In genomic region chr4:68572653-68573052, GRCh38 we compare ENCODE assay signal across 26 cellular contexts. TPM values are rescaled to one million over a fixed set of nuclear protein-coding genes. Genes with fewer than 3 reads are reported as not detected.
DNase-seq lines count a peak whose midpoint lies in the region; ATAC-seq, FAIRE-seq and TF ChIP-seq lines count a peak whose summit lies in the region.
"Had no signal": no experiment of that assay in that cellular context is flagged by ENCODE, and none has a peak within 500 bp of the region (broad histone marks: within the 10 kb centered on the region; RNA-seq: fewer than 3 reads in every experiment).

No MANE protein-coding gene starts in this region.

- H3K4me3 Mint-ChIP-seq in activated B cell treated with CpG ODN at 0.5 μM for 24 hours (peak overlapping the region; percentile 37), Caco-2 (ENCODE audit: unreplicated experiment) (no peak overlapping the region)
- H3K4me3 Mint-ChIP-seq: B cell; CD4-positive, alpha-beta T cell; CD8-positive, alpha-beta T cell had no signal

- H3K4me3 ChIP-seq in mucosa of descending colon: no peak overlapping the region
- no peak overlapping the region for H3K4me3 ChIP-seq in Caco-2 (ENCODE audit: low read depth, low read length)
- H3K4me3 ChIP-seq: A549; BLaER1 treated with 17β-estradiol and CSF1 and Interleukin-3, amounts not matched to agents 10 nM and 100 nM; GM12878 had no signal

- CTCF ChIA-PET in activated B cell treated with CpG ODN at 0.5 μM for 24 hours (lab: Charles Lee): no interaction called here
- CTCF ChIA-PET in Caco-2 (lab: Charles Lee): no interaction called here

- peak; percentile 33 for FAIRE-seq in GM18507 (lab: Jason Lieb, UNC)
- FAIRE-seq: A549, G401.6, GM12878, GM12892 had no signal

- BruUV-seq in Caco-2 (replicated peaks; lab: Mats Ljungman, UMichigan): no TSS peak

- no peaks in the 10 kb centered on the region for H3K27me3 ChIP-seq in Caco-2 (replicated peaks; ENCODE audit: control insufficient read depth, insufficient read depth, low read length)
- H3K27me3 ChIP-seq: BLaER1 treated with 17β-estradiol and CSF1 and Interleukin-3, amounts not matched to agents 10 nM and 100 nM had no signal

- intact Hi-C loops in activated B cell treated with CpG ODN at 0.5 μM for 24 hours (cut with micrococcal nuclease): no loop called here
- intact Hi-C loops in mucosa of descending colon (cut with DNase I, micrococcal nuclease): no loop called here
- intact Hi-C loops in Caco-2 (cut with micrococcal nuclease; ENCODE audit: unreplicated experiment): no loop called here

- H3K4me1 ChIP-seq in mucosa of descending colon (ENCODE audit: low read depth) (peaks cover 15% of the 10 kb centered on the region), Caco-2 (0 out of 2 replicates have a peak, but pooled peaks cover 3% of the 10 kb centered on the region)
- H3K4me1 ChIP-seq: A549 had no signal

- H3K4me1 Mint-ChIP-seq in activated B cell treated with CpG ODN at 0.5 μM for 24 hours (peaks cover 47% of the 10 kb centered on the region), Caco-2 (ENCODE audit: low read depth, unreplicated experiment) (no peaks in the 10 kb centered on the region)

- H3K36me3 Mint-ChIP-seq in activated B cell treated with CpG ODN at 0.5 μM for 24 hours (ENCODE audit: low read depth) (no peaks in the 10 kb centered on the region), Caco-2 (ENCODE audit: insufficient read depth, unreplicated experiment) (no peaks in the 10 kb centered on the region)
- H3K36me3 Mint-ChIP-seq: CD8-positive, alpha-beta T cell had no signal

- H3K9me3 Mint-ChIP-seq in activated B cell treated with CpG ODN at 0.5 μM for 24 hours: no peaks in the 10 kb centered on the region
- peaks cover 13% of the 10 kb centered on the region for H3K9me3 Mint-ChIP-seq in Caco-2 (ENCODE audit: unreplicated experiment)
- H3K9me3 Mint-ChIP-seq: CD4-positive, alpha-beta T cell; CD8-positive, alpha-beta T cell had no signal

- H3K36me3 ChIP-seq in mucosa of descending colon (ENCODE audit: low read depth) (no peaks in the 10 kb centered on the region), Caco-2 (ENCODE audit: control insufficient read depth, insufficient read depth, low read length) (no peaks in the 10 kb centered on the region)
- H3K36me3 ChIP-seq: BLaER1 treated with 17β-estradiol and CSF1 and Interleukin-3, amounts not matched to agents 10 nM and 100 nM had no signal

- no peaks in the 10 kb centered on the region for H3K27me3 Mint-ChIP-seq in activated B cell treated with CpG ODN at 0.5 μM for 24 hours
- no peaks in the 10 kb centered on the region for H3K27me3 Mint-ChIP-seq in Caco-2 (ENCODE audit: insufficient read depth, unreplicated experiment)
- H3K27me3 Mint-ChIP-seq: B cell; CD4-positive, alpha-beta T cell had no signal

- H3K9me3 ChIP-seq in mucosa of descending colon (no peaks in the 10 kb centered on the region), Caco-2 (no peaks in the 10 kb centered on the region)
- H3K9me3 ChIP-seq: A549; BLaER1 treated with 17β-estradiol and CSF1 and Interleukin-3, amounts not matched to agents 10 nM and 100 nM had no signal

- POLR2A ChIA-PET in activated B cell treated with CpG ODN at 0.5 μM for 24 hours (lab: Charles Lee) (no interaction called here), Caco-2 (lab: Charles Lee) (no interaction called here)

- peak overlapping the region; percentile 8 for H3K27ac Mint-ChIP-seq in activated B cell treated with CpG ODN at 0.5 μM for 24 hours
- no peak overlapping the region for H3K27ac Mint-ChIP-seq in Caco-2 (ENCODE audit: unreplicated experiment)
- H3K27ac Mint-ChIP-seq: B cell; CD4-positive, alpha-beta T cell; CD8-positive, alpha-beta T cell had no signal

- ATAC-seq in activated B cell treated with CpG ODN at 0.5 μM for 24 hours (ENCODE audit: low read depth) (no peak), mucosa of descending colon (no peak), HG03565 (IDR thresholded peaks at IDR 0.05; ENCODE audit: unreplicated experiment) (no peak)
- ATAC-seq: A549; CD8-positive, alpha-beta T cell; GM12878 had no signal

- DNase-seq in ELR (ENCODE audit: low read depth) (peak; percentile 5), GM18507 (ENCODE audit: extremely low spot score, insufficient read length, low read depth) (no peak), activated B cell treated with CpG ODN at 0.5 μM for 24 hours (no peak), mucosa of descending colon (peak in 2 of 3 donors; percentile 53 to 55), inferior parietal cortex (ENCODE audit: extremely low spot score) (no peak), cerebellar nuclear complex (lab: John Stamatoyannopoulos, UW) (no peak), Caco-2 (no peak)
- DNase-seq: AML-193; CD4-positive, alpha-beta T cell; CD8-positive, alpha-beta T cell; DMS 273 treated with DMSO at 0.1 percent for 48 hours; DMS153; DMS53; DMS79; DND-41; EL; GF-D8 had no signal

- no peak for TF ChIP-seq CTCF in activated B cell treated with CpG ODN at 0.5 μM for 24 hours (IDR thresholded peaks at IDR 0.05)
- no peak for TF ChIP-seq CTCF in mucosa of descending colon (IDR thresholded peaks at IDR 0.05)
- TF ChIP-seq CTCF in Caco-2 (IDR thresholded peaks at IDR 0.05; ENCODE audit: insufficient read depth in 1 of 2, low read depth in 1 of 2, low read length in 1 of 2, severe bottlenecking in 1 of 2, unreplicated experiment in 1 of 2): no peak

RNA-seq across cellular contexts. Expression of gene UGT2B17, which starts 3.5 kb away (rescaled TPM):
- total RNA-seq in activated B cell treated with CpG ODN at 0.5 μM for 24 hours (2.5 and 2.8 TPM in 2 replicates), mucosa of descending colon (1,000 to 10,000 TPM in 1 of 3 donors, 100 to 1,000 TPM in 2; 534 to 1,338 (median 703) TPM), Caco-2 (2022) (0.19 and 0.20 TPM in 2 replicates)
- total RNA-seq: A172; CD4-positive, alpha-beta T cell; CD8-positive, alpha-beta T cell; Daoy had no signal

Comparison
In these comparisons a context has a peak if more than half of its experiments do, and no peak if none do; other contexts are left out.
1. DNase-seq: peak in ELR (single experiment) and mucosa of descending colon (2 of 3); none in GM18507 (single experiment), activated B cell treated with CpG ODN at 0.5 μM for 24 hours (single experiment), inferior parietal cortex (single experiment), cerebellar nuclear complex (0 of 2) and Caco-2 (0 of 2).
2. RNA of gene UGT2B17, which starts 3.5 kb away (total RNA-seq): 534 to 1,338 TPM in mucosa of descending colon; 2.5 to 2.8 TPM in activated B cell treated with CpG ODN at 0.5 μM for 24 hours and 0.19 to 0.20 TPM in Caco-2; every median in the first group is over 100 times any median in the second.